23 cellular contexts compared by ENCODE assay signal in the genomic region with DNA sequence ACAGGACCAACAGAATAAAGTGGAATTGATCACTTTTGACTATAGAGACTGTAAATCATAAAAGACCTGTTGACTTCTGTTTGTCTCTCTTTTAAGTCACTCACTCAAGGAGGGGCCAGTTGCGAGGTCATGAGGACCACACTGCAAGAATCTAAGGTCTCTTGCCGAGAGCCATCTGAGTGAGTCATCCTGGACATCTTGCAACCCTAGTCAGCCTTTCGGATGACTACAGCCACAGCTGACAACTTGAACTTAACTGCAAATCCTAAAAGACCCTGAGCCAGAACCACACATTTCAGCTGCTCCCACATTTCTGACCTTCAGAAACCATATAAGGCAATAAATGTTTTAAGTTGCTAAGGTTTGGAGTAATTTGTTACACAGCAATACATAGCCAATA.
DNase-seq lines count a peak whose midpoint lies in the region; ATAC-seq and TF ChIP-seq lines count a peak whose summit lies in the region.
"Had no signal": no experiment of that assay in that cellular context is flagged by ENCODE, and none has a peak within 500 bp of the region (broad histone marks: within the 10 kb centered on the region; RNA-seq: fewer than 3 reads in every experiment).

No MANE protein-coding gene starts in this region.

- no peak for TF ChIP-seq CTCF in BE2C (IDR thresholded peaks at IDR 0.05; ENCODE audit: low read depth, low read length)

- no peaks in the 10 kb centered on the region for H3K27me3 ChIP-seq in BE2C
- H3K27me3 ChIP-seq: BLaER1 treated with 17β-estradiol and CSF1 and Interleukin-3, amounts not matched to agents 10 nM and 100 nM; body of pancreas; colonic mucosa; heart right ventricle had no signal

- no peaks in the 10 kb centered on the region for H3K9me3 ChIP-seq in BE2C
- H3K9me3 ChIP-seq: body of pancreas, colonic mucosa, neutrophil had no signal

- DNase-seq in A172 (ENCODE audit: low spot score) = peak; percentile 32
- DNase-seq in HS-5 (ENCODE audit: low read depth) = peak; percentile 31
- peak; percentile 54 for DNase-seq in amniotic epithelial cell (ENCODE audit: low read depth)
- DNase-seq in iris pigment epithelial cell (ENCODE audit: low read depth) = peak; percentile 65
- no peak for DNase-seq in BE2C
- no peak for DNase-seq in ACHN
- DNase-seq in mucosa of gallbladder (ENCODE audit: low spot score) = no peak
- DNase-seq: 8988T; activated naive CD4-positive, alpha-beta T cell treated with anti-CD3 and anti-CD28 coated beads, Interleukin-2, amount 50 U/mL, for 16 hours; body of pancreas; Calu3; colonic mucosa; endodermal cell; heart right ventricle; KBM-7; left ventricle myocardium superior; NCI-H1092 treated with DMSO at 0.1 percent for 48 hours; NCI-H2081 treated with DMSO at 0.1 percent for 48 hours; NK-92 treated with Interleukin-12 subunit alpha and Interleukin-12 subunit beta, amount 100 ng/mL, for 24 hours; stimulated activated CD4-positive, alpha-beta T cell treated with anti-CD3 and anti-CD28 coated beads, Interleukin-12 subunit alpha, Interleukin-12 subunit beta, amount 100 ng/mL, for 4 hours had no signal

- H3K4me3 ChIP-seq in BE2C (ENCODE audit: low read depth, low read length) = no peak overlapping the region
- H3K4me3 ChIP-seq: BLaER1 treated with 17β-estradiol and CSF1 and Interleukin-3, amounts not matched to agents 10 nM and 100 nM; body of pancreas; colonic mucosa; heart right ventricle had no signal

- in situ Hi-C loops in ACHN (cut with HindIII; ENCODE audit: low pct_ligation_motif_present, low pct_unique_long_range_greater_than_20kb, low sequenced_read_pairs) = no loop called here

- no peak for ATAC-seq in HG02798 (IDR thresholded peaks at IDR 0.05; ENCODE audit: poor library complexity, unreplicated experiment)
- ATAC-seq: body of pancreas, heart right ventricle, left ventricle myocardium superior had no signal

- no peaks in the 10 kb centered on the region for H3K36me3 ChIP-seq in BE2C
- H3K36me3 ChIP-seq: BLaER1 treated with 17β-estradiol and CSF1 and Interleukin-3, amounts not matched to agents 10 nM and 100 nM; colonic mucosa; heart right ventricle; neutrophil had no signal

- no peaks in the 10 kb centered on the region for H3K4me1 ChIP-seq in BE2C
- H3K4me1 ChIP-seq: BLaER1 treated with 17β-estradiol and CSF1 and Interleukin-3, amounts not matched to agents 10 nM and 100 nM; body of pancreas; colonic mucosa; heart right ventricle had no signal

Comparison
In these comparisons a context has a peak if more than half of its experiments do, and no peak if none do; other contexts are left out.
1. DNase-seq: peak in A172 (single experiment), HS-5 (single experiment), amniotic epithelial cell (single experiment) and iris pigment epithelial cell (single experiment); none in BE2C (single experiment), ACHN (single experiment) and mucosa of gallbladder (single experiment).